8 cellular contexts compared by ENCODE assay signal in the genomic region with DNA sequence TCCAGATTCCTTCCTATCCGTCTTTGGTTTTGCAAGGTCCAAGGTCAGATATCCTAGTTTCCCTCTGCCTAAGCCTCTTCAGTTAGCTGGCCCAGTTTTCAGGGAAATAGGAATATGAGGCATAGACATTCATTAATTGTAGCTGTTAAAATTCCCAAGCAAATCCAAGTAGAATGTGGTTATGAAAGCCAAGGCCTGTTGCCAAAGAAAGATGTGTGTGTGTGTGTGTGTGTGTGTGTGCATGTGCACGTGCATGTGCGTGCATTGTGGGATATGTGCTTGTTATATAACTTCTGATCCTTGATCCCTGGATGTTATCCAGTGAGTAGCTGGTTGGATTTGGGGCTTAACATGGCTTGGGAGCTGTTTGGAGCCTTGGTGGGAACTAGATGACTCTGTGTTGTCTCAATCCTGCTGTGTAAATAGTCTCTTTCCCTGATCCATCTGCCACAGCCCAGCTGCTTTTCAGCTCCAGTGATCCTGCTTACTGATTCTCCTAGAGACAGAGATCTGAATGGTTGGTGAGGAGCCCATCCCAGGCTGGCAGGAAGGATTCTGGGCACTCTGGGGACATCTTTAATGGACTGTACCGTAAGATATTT.
DNase-seq lines count a peak whose midpoint lies in the region; ATAC-seq, FAIRE-seq and TF ChIP-seq lines count a peak whose summit lies in the region.

No MANE protein-coding gene starts in this region.

- no peaks in the 10 kb centered on the region for H3K9me3 Mint-ChIP-seq in nephron

- no peak for ATAC-seq in HG03280 (IDR thresholded peaks at IDR 0.05; ENCODE audit: unreplicated experiment)

- DNase-seq in BJ (ENCODE audit: low read depth): peak; percentile 74
- DNase-seq in NCI-H446 (lab: John Stamatoyannopoulos, UW): peak; percentile 93 to 96
- DNase-seq in endothelial cell of umbilical vein (ENCODE audit: low read depth, low spot score): peak; percentile 18
- DNase-seq in epidermal melanocyte (ENCODE audit: insufficient read length, low spot score): no peak
- no peak for DNase-seq in activated CD4-positive, alpha-beta T cell treated with anti-CD3 and anti-CD28 coated beads for 48 hours
- DNase-seq in urothelium cell line (ENCODE audit: low spot score): no peak

- H3K36me3 ChIP-seq in BJ (ENCODE audit: control insufficient read depth, insufficient read depth, low read length) (no peaks in the 10 kb centered on the region), endothelial cell of umbilical vein (ENCODE audit: control insufficient read depth in 2 of 2, extremely low read depth in 1 of 2, insufficient read depth in 2 of 2, low read length in 2 of 2) (no peaks in the 10 kb centered on the region)

- no peak overlapping the region for H3K4me2 ChIP-seq in endothelial cell of umbilical vein (ENCODE audit: insufficient read depth, low read length)

- H2AFZ ChIP-seq in endothelial cell of umbilical vein (ENCODE audit: low read depth, low read length): no peak overlapping the region

- no peak overlapping the region for H3K4me3 Mint-ChIP-seq in nephron

- peak overlapping the region; percentile 11 to 80 (median 65) for H3K27ac Mint-ChIP-seq in nephron

- H3K9me3 ChIP-seq in endothelial cell of umbilical vein (replicated peaks; ENCODE audit: control insufficient read depth, insufficient read depth, low read length): no peaks in the 10 kb centered on the region

- FAIRE-seq in endothelial cell of umbilical vein (lab: Jason Lieb, UNC): no peak
- no peak for FAIRE-seq in urothelium cell line (lab: Jason Lieb, UNC)

- no peaks in the 10 kb centered on the region for H3K9me1 ChIP-seq in endothelial cell of umbilical vein (replicated peaks; ENCODE audit: control insufficient read depth, extremely low read depth, insufficient read depth, low read length)

- TF ChIP-seq POLR2A in endothelial cell of umbilical vein (IDR thresholded peaks at IDR 0.05; ENCODE audit: low read depth, low read length): no peak

- POLR2A ChIA-PET in BJ (lab: Charles Lee) (no interaction called here), endothelial cell of umbilical vein (lab: Charles Lee) (no interaction called here)

- H3K4me1 Mint-ChIP-seq in nephron: peaks cover 9% of the 10 kb centered on the region

- no peak overlapping the region for H3K9ac ChIP-seq in endothelial cell of umbilical vein (replicated peaks; ENCODE audit: extremely low read depth, insufficient read depth, low read length)

- TF ChIP-seq CTCF in BJ (IDR thresholded peaks at IDR 0.05; ENCODE audit: insufficient read depth, low read depth, low read length) (no peak), endothelial cell of umbilical vein (IDR thresholded peaks at IDR 0.05; ENCODE audit: extremely low read depth in 1 of 2, insufficient read depth in 1 of 2, low read depth in 1 of 2, low read length in 2 of 2) (no peak), nephron (IDR thresholded peaks at IDR 0.05; ENCODE audit: unreplicated experiment in 3 of 3) (no peak)

- H3K36me3 Mint-ChIP-seq in nephron (ENCODE audit: low read depth): no peaks in the 10 kb centered on the region

- no peaks in the 10 kb centered on the region for H3K27me3 Mint-ChIP-seq in nephron (ENCODE audit: low read depth)

- no peaks in the 10 kb centered on the region for H3K4me1 ChIP-seq in endothelial cell of umbilical vein (ENCODE audit: control insufficient read depth, extremely low read depth, insufficient read depth, low read length)

- dilution Hi-C loops in endothelial cell of umbilical vein (cut with MboI; ENCODE audit: extremely low pct_ligation_motif_present, low sequenced_read_pairs): no loop called here

- H3K4me3 ChIP-seq in BJ (ENCODE audit: low read depth, low read length) (no peak overlapping the region), endothelial cell of umbilical vein (replicated peaks in 1 of 3; ENCODE audit: insufficient read depth in 1 of 3, low read depth in 1 of 3, low read length in 3 of 3) (no peak overlapping the region)

- no peak overlapping the region for H3K27ac ChIP-seq in endothelial cell of umbilical vein (ENCODE audit: insufficient read depth, low read depth, low read length)

- CTCF ChIA-PET in BJ (lab: Yijun Ruan, JAX): interaction anchor here (0.6 to 2.9 kb wide), 8 partner anchors 9 to 1090 kb away, joined by 3 to 15 read pairs (median 4); a partner anchor contains a TSS
- CTCF ChIA-PET in endothelial cell of umbilical vein (lab: Charles Lee): interaction anchor here (1.2 to 1.4 kb wide), 4 partner anchors 12 to 71 kb away, joined by 4 to 5 read pairs (median 5); a partner anchor contains a TSS

- BruUV-seq in endothelial cell of umbilical vein (replicated peaks; lab: Mats Ljungman, UMichigan): no TSS peak

- no peaks in the 10 kb centered on the region for H4K20me1 ChIP-seq in endothelial cell of umbilical vein (replicated peaks; ENCODE audit: control insufficient read depth, extremely low read depth, insufficient read depth, low read length)

- H3K79me2 ChIP-seq in endothelial cell of umbilical vein (ENCODE audit: control insufficient read depth, insufficient read depth, low read length): no peaks in the 10 kb centered on the region

- intact Hi-C loops in endothelial cell of umbilical vein (cut with micrococcal nuclease): no loop called here

- H3K27me3 ChIP-seq in BJ (ENCODE audit: control insufficient read depth, insufficient read depth, low read length) (no peaks in the 10 kb centered on the region), endothelial cell of umbilical vein (ENCODE audit: control insufficient read depth in 2 of 2, insufficient read depth in 2 of 2, low read length in 2 of 2) (peaks cover 0 to 5% of the 10 kb centered on the region in 2 experiments)

TF ChIP-seq in endothelial cell of umbilical vein, 7 proteins besides CTCF, POLR2A, EP300 and RAD21:
- TF ChIP-seq MYC (IDR thresholded peaks at IDR 0.05; ENCODE audit: low read depth, low read length) (no peak), EZH2 (IDR thresholded peaks at IDR 0.05; ENCODE audit: borderline replicate concordance, low read depth, low read length, severe bottlenecking) (no peak), JUN (IDR thresholded peaks at IDR 0.05; ENCODE audit: borderline replicate concordance, insufficient read depth, insufficient read length, low read depth) (no peak), POLR2AphosphoS5 (IDR thresholded peaks at IDR 0.05; ENCODE audit: insufficient read depth, low read depth, low read length) (no peak), GATA2 (IDR thresholded peaks at IDR 0.05; ENCODE audit: insufficient read depth, insufficient read length, low read depth, low read length) (no peak), FOS (IDR thresholded peaks at IDR 0.05; ENCODE audit: borderline replicate concordance, insufficient read depth, low read length) (no peak)
- TF ChIP-seq, protein P1, sequence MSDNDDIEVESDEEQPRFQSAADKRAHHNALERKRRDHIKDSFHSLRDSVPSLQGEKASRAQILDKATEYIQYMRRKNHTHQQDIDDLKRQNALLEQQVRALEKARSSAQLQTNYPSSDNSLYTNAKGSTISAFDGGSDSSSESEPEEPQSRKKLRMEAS (IDR thresholded peaks at IDR 0.05; ENCODE audit: insufficient read depth, insufficient read length): no peak

Comparison
In these comparisons a context has a peak if more than half of its experiments do, and no peak if none do; other contexts are left out.
1. DNase-seq: peak in BJ (single experiment), NCI-H446 (2 of 2) and endothelial cell of umbilical vein (single experiment); none in epidermal melanocyte (single experiment), activated CD4-positive, alpha-beta T cell treated with anti-CD3 and anti-CD28 coated beads for 48 hours (single experiment) and urothelium cell line (single experiment).